ENCODE assay signal across 10 cellular contexts in the genomic region with DNA sequence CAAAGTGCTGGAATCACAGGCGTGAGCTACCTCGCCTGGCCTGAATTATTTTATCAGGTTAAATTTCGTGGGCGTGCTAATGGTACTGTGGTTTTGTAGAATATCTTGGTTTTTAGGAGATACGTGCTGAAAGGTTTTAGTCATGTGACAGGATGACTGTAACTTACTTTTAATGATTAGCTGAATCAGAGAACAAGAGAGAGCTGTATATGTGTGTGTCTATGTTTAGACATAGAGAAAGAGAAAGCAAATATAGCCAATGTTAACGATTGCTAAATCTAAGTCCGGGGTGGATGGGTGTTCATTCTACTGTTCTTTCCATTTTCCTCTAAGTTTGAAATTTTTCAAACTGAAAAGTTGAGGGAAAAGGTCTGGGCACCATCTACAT. TPM values are rescaled to one million over a fixed set of nuclear protein-coding genes. Genes with fewer than 3 reads are reported as not detected.
A peak's percentile ranks its signal among the peaks of the same experiment; 100 is the strongest.
DNase-seq lines count a peak whose midpoint lies in the region; ATAC-seq and TF ChIP-seq lines count a peak whose summit lies in the region.
"Had no signal": no experiment of that assay in that cellular context is flagged by ENCODE, and none has a peak within 500 bp of the region (broad histone marks: within the 10 kb centered on the region; RNA-seq: fewer than 3 reads in every experiment).

No MANE protein-coding gene starts in this region.

- no peak for TF ChIP-seq POLR2A in testis (IDR thresholded peaks at IDR 0.05)

- POLR2A ChIA-PET in activated naive CD8-positive, alpha-beta T cell treated with anti-CD3 and anti-CD28 coated beads, Interleukin-2, amount 10 ng/mL, durations not matched to agents 7 days and 5 days (lab: Charles Lee), result no interaction called here

- no peaks in the 10 kb centered on the region for H3K9me3 Mint-ChIP-seq in activated CD4-positive, alpha-beta T cell treated with anti-CD3 and anti-CD28 coated beads, Interleukin-2, amount 10 ng/mL, durations not matched to agents 24 days and 14 days
- no peaks in the 10 kb centered on the region for H3K9me3 Mint-ChIP-seq in activated naive CD8-positive, alpha-beta T cell treated with anti-CD3 and anti-CD28 coated beads, Interleukin-2, amount 10 ng/mL, durations not matched to agents 7 days and 5 days

- no peak overlapping the region for H3K4me3 Mint-ChIP-seq in activated CD4-positive, alpha-beta T cell treated with anti-CD3 and anti-CD28 coated beads, Interleukin-2, amount 10 ng/mL, durations not matched to agents 24 days and 14 days
- H3K4me3 Mint-ChIP-seq in activated naive CD8-positive, alpha-beta T cell treated with anti-CD3 and anti-CD28 coated beads, Interleukin-2, amount 10 ng/mL, durations not matched to agents 7 days and 5 days, result no peak overlapping the region

- no peaks in the 10 kb centered on the region for H3K27me3 Mint-ChIP-seq in activated CD4-positive, alpha-beta T cell treated with anti-CD3 and anti-CD28 coated beads, Interleukin-2, amount 10 ng/mL, durations not matched to agents 24 days and 14 days
- H3K27me3 Mint-ChIP-seq in activated naive CD8-positive, alpha-beta T cell treated with anti-CD3 and anti-CD28 coated beads, Interleukin-2, amount 10 ng/mL, durations not matched to agents 7 days and 5 days, result no peaks in the 10 kb centered on the region

- H3K4me1 ChIP-seq in testis, result peaks cover 41% of the 10 kb centered on the region

- ATAC-seq in activated naive CD8-positive, alpha-beta T cell treated with anti-CD3 and anti-CD28 coated beads, Interleukin-2, amount 10 ng/mL, durations not matched to agents 7 days and 5 days (ENCODE audit: low read depth), result no peak

- no peak for TF ChIP-seq CTCF in testis (IDR thresholded peaks at IDR 0.05)

- H3K9me3 ChIP-seq in testis, result no peaks in the 10 kb centered on the region

- peaks cover 59% of the 10 kb centered on the region for H3K36me3 Mint-ChIP-seq in activated CD4-positive, alpha-beta T cell treated with anti-CD3 and anti-CD28 coated beads, Interleukin-2, amount 10 ng/mL, durations not matched to agents 24 days and 14 days (ENCODE audit: low read depth)
- H3K36me3 Mint-ChIP-seq in activated naive CD8-positive, alpha-beta T cell treated with anti-CD3 and anti-CD28 coated beads, Interleukin-2, amount 10 ng/mL, durations not matched to agents 7 days and 5 days, result peaks cover 30% of the 10 kb centered on the region

- H3K27ac ChIP-seq in testis, result peak overlapping the region; percentile 22 to 73

- intact Hi-C loops in activated CD4-positive, alpha-beta T cell treated with anti-CD3 and anti-CD28 coated beads, Interleukin-2, amount 10 ng/mL, durations not matched to agents 24 days and 14 days (cut with micrococcal nuclease), result no loop called here
- intact Hi-C loops in testis (cut with DNase I; ENCODE audit: low total_unique reads), result no loop called here

- WGBS in testis, 2 donors, result 59 to 70% methylated on average over 7 of the region's 7 CpGs

- no peak overlapping the region for H3K4me3 ChIP-seq in testis

- H3K27me3 ChIP-seq in testis, result no peaks in the 10 kb centered on the region

- DNase-seq in activated CD4-positive, alpha-beta T cell treated with anti-CD3 and anti-CD28 coated beads, Interleukin-2, amount 10 ng/mL, durations not matched to agents 24 days and 14 days, result no peak
- no peak for DNase-seq in activated CD4-positive, alpha-beta T cell treated with anti-CD3 and anti-CD28 coated beads for 48 hours
- no peak for DNase-seq in activated naive CD8-positive, alpha-beta T cell treated with anti-CD3 and anti-CD28 coated beads, Interleukin-2, amount 10 ng/mL, durations not matched to agents 7 days and 5 days
- DNase-seq in kidney tubule cell (ENCODE audit: low spot score) (peak; percentile 82), testis (no peak), SHP77 treated with DMSO at 0.1 percent for 48 hours (lab: John Stamatoyannopoulos, UW) (no peak), GM19238 (ENCODE audit: insufficient read length, low spot score) (no peak), islet precursor cell (no peak)
- DNase-seq: NCI-H446; stimulated activated CD4-positive, alpha-beta T cell treated with anti-CD3 and anti-CD28 coated beads, Interleukin-2, amount 100 ng/mL, for 48 hours had no signal

- H3K4me1 Mint-ChIP-seq in activated CD4-positive, alpha-beta T cell treated with anti-CD3 and anti-CD28 coated beads, Interleukin-2, amount 10 ng/mL, durations not matched to agents 24 days and 14 days, result peaks cover 14% of the 10 kb centered on the region
- peaks cover 7% of the 10 kb centered on the region for H3K4me1 Mint-ChIP-seq in activated naive CD8-positive, alpha-beta T cell treated with anti-CD3 and anti-CD28 coated beads, Interleukin-2, amount 10 ng/mL, durations not matched to agents 7 days and 5 days

- H3K27ac Mint-ChIP-seq in activated CD4-positive, alpha-beta T cell treated with anti-CD3 and anti-CD28 coated beads, Interleukin-2, amount 10 ng/mL, durations not matched to agents 24 days and 14 days, result peak overlapping the region; percentile 63
- H3K27ac Mint-ChIP-seq in activated naive CD8-positive, alpha-beta T cell treated with anti-CD3 and anti-CD28 coated beads, Interleukin-2, amount 10 ng/mL, durations not matched to agents 7 days and 5 days, result peak overlapping the region; percentile 50

- no peaks in the 10 kb centered on the region for H3K36me3 ChIP-seq in testis (ENCODE audit: low read depth, missing control alignments)

RNA-seq across cellular contexts. Expression of gene PNMA1, which starts 9.2 kb away (rescaled TPM):
- 29.7 and 30.4 TPM in 2 replicates for total RNA-seq in activated CD4-positive, alpha-beta T cell treated with anti-CD3 and anti-CD28 coated beads, Interleukin-2, amount 10 ng/mL, durations not matched to agents 24 days and 14 days
- 10 to 100 TPM; 32.1 to 34.9 TPM for total RNA-seq in activated naive CD8-positive, alpha-beta T cell treated with anti-CD3 and anti-CD28 coated beads, Interleukin-2, amount 10 ng/mL, durations not matched to agents 7 days and 5 days
- 10 to 100 TPM; 74.8 to 85.6 TPM for total RNA-seq in testis
- 184 TPM for polyA plus RNA-seq in testis (ENCODE audit: insufficient read depth, low read depth, low replicate concordance)
